ENCODE assay signal across 37 cellular contexts in the genomic region with DNA sequence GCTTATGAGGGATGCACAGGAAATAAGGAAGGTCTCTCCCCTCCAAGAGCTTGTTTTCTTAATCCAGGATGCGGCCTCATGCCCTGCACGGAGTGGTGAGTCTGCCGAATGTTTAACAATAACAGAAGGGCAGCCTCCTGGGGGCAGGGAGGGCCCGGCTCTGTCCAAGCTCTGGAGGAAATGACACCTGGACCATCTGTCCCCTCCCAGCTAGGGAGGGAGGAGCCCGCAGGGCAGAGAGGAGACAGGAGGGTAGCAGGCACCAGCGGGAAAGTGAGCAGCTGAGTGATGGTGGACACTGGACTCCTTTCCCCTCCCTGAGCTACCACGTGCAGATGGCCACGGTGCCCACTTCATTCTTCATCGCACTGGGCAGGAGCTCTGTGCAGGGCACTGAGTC.
"Had no signal": no experiment of that assay in that cellular context is flagged by ENCODE, and none has a peak within 500 bp of the region (broad histone marks: within the 10 kb centered on the region; RNA-seq: fewer than 3 reads in every experiment).

No MANE protein-coding gene starts in this region.

- H3K4me3 Mint-ChIP-seq: activated naive CD4-positive, alpha-beta T cell treated with anti-CD3 and anti-CD28 coated beads for 36 hours; activated naive CD4-positive, alpha-beta T cell treated with anti-CD3 and anti-CD28 coated beads, Interleukin-2, amount 10 ng/mL, durations not matched to agents 7 days and 5 days; activated naive CD4-positive, alpha-beta T cell treated with anti-CD3 and anti-CD28 coated beads, Interleukin-2, amount 50 U/mL, for 24 hours; activated naive CD8-positive, alpha-beta T cell; activated naive CD8-positive, alpha-beta T cell treated with anti-CD3 and anti-CD28 coated beads for 36 hours; activated naive CD8-positive, alpha-beta T cell treated with anti-CD3 and anti-CD28 coated beads, Interleukin-2, amount 10 ng/mL, durations not matched to agents 7 days and 5 days; activated naive CD8-positive, alpha-beta T cell treated with anti-CD3 and anti-CD28 coated beads, Interleukin-2, amount 50 U/mL, for 24 hours; activated T-cell treated with anti-CD3 and anti-CD28 coated beads, Interleukin-2, amount 50 U/mL, for 24 hours; activated T-cell treated with anti-CD3 and anti-CD28 coated beads, Interleukin-2, amount 50 U/mL, for 4 hours; activated T-cell treated with anti-CD3 and anti-CD28 coated beads, Interleukin-2, amount 50 U/mL, for 72 hours; activated T-helper 1 cell treated with anti-CD3 and anti-CD28 coated beads, Interleukin-12 subunit alpha, Interleukin-12 subunit beta, Interleukin-2, Interleukin-4 antibody, amounts not matched to agents 30 ng/mL and 10 ng/mL and 1 ng/mL, durations not matched to agents 14 hours and 24 hours and 36 hours; activated T-helper 17 cell treated with anti-CD3 and anti-CD28 coated beads, Interleukin-2, amount 50 U/mL, for 72 hours; brain; central memory CD8-positive, alpha-beta T cell had no signal

- H3K27ac Mint-ChIP-seq: activated naive CD4-positive, alpha-beta T cell treated with anti-CD3 and anti-CD28 coated beads for 36 hours; activated naive CD4-positive, alpha-beta T cell treated with anti-CD3 and anti-CD28 coated beads, Interleukin-2, amount 10 ng/mL, durations not matched to agents 7 days and 5 days; activated naive CD4-positive, alpha-beta T cell treated with anti-CD3 and anti-CD28 coated beads, Interleukin-2, amount 50 U/mL, for 24 hours; activated naive CD4-positive, alpha-beta T cell treated with anti-CD3 and anti-CD28 coated beads, Interleukin-2, amount 50 U/mL, for 72 hours; activated naive CD8-positive, alpha-beta T cell; activated naive CD8-positive, alpha-beta T cell treated with anti-CD3 and anti-CD28 coated beads for 36 hours; activated naive CD8-positive, alpha-beta T cell treated with anti-CD3 and anti-CD28 coated beads, Interleukin-2, amount 10 ng/mL, durations not matched to agents 7 days and 5 days; activated naive CD8-positive, alpha-beta T cell treated with anti-CD3 and anti-CD28 coated beads, Interleukin-2, amount 50 U/mL, for 24 hours; activated T-cell treated with anti-CD3 and anti-CD28 coated beads, Interleukin-2, amount 50 U/mL, for 24 hours; activated T-cell treated with anti-CD3 and anti-CD28 coated beads, Interleukin-2, amount 50 U/mL, for 72 hours; activated T-helper 1 cell treated with anti-CD3 and anti-CD28 coated beads, Interleukin-12 subunit alpha, Interleukin-12 subunit beta, Interleukin-2, Interleukin-4 antibody, amounts not matched to agents 30 ng/mL and 10 ng/mL and 1 ng/mL, durations not matched to agents 14 hours and 24 hours and 36 hours; activated T-helper 17 cell treated with anti-CD3 and anti-CD28 coated beads, Interleukin-2, amount 50 U/mL, for 72 hours; activated T-helper 2 cell treated with anti-CD3 and anti-CD28 coated beads, Interferon-gamma antibody, Interleukin-2, Interleukin-4, amounts not matched to agents 10 μg/mL and 5 μg/mL and 100 μg/mL, durations not matched to agents 14 hours and 24 hours and 36 hours; brain had no signal

- ATAC-seq: activated naive CD4-positive, alpha-beta T cell treated with anti-CD3 and anti-CD28 coated beads, Interleukin-2, amount 50 U/mL, for 72 hours; activated naive CD8-positive, alpha-beta T cell treated with anti-CD3 and anti-CD28 coated beads, Interleukin-2, amount 50 U/mL, for 24 hours; activated T-cell treated with anti-CD3 and anti-CD28 coated beads, Interleukin-2, amount 50 U/mL, for 4 hours; activated T-cell treated with anti-CD3 and anti-CD28 coated beads, Interleukin-2, amount 50 U/mL, for 72 hours; activated T-helper 17 cell treated with anti-CD3 and anti-CD28 coated beads, Interleukin-2, amount 50 U/mL, for 72 hours; body of pancreas had no signal

- DNase-seq: activated effector memory CD4-positive, alpha-beta T cell treated with anti-CD3 and anti-CD28 coated beads, Interleukin-2, amount 50 U/mL, for 16 hours; activated effector memory CD4-positive, alpha-beta T cell treated with Interleukin-2 at 50 U/mL for 16 hours; activated gamma-delta T cell; activated gamma-delta T cell treated with Interleukin-2 at 50 U/mL for 16 hours; activated naive CD4-positive, alpha-beta T cell; activated naive CD4-positive, alpha-beta T cell treated with anti-CD3 and anti-CD28 coated beads for 36 hours; activated naive CD4-positive, alpha-beta T cell treated with anti-CD3 and anti-CD28 coated beads, Interleukin-2, amount 10 ng/mL, durations not matched to agents 7 days and 5 days; activated naive CD4-positive, alpha-beta T cell treated with anti-CD3 and anti-CD28 coated beads, Interleukin-2, amount 50 U/mL, for 16 hours; activated naive CD4-positive, alpha-beta T cell treated with Interleukin-2 at 50 U/mL for 16 hours; activated naive CD8-positive, alpha-beta T cell treated with anti-CD3 and anti-CD28 coated beads for 36 hours; activated naive CD8-positive, alpha-beta T cell treated with anti-CD3 and anti-CD28 coated beads, Interleukin-2, amount 10 ng/mL, durations not matched to agents 7 days and 5 days; activated naive CD8-positive, alpha-beta T cell treated with anti-CD3 and anti-CD28 coated beads, Interleukin-2, amount 50 U/mL, for 24 hours; activated T-cell treated with anti-CD3 and anti-CD28 coated beads, Interleukin-2, amount 50 U/mL, for 1 hour; activated T-cell treated with anti-CD3 and anti-CD28 coated beads, Interleukin-2, amount 50 U/mL, for 24 hours; activated T-cell treated with anti-CD3 and anti-CD28 coated beads, Interleukin-2, amount 50 U/mL, for 4 hours; activated T-cell treated with anti-CD3 and anti-CD28 coated beads, Interleukin-2, amount 50 U/mL, for 48 hours; activated T-cell treated with anti-CD3 and anti-CD28 coated beads, Interleukin-2, amount 50 U/mL, for 72 hours; adrenal gland; amniotic stem cell; amygdala; anterior cingulate cortex; body of pancreas; brain microvascular endothelial cell; caudate nucleus; central memory CD4-positive, alpha-beta T cell; cerebellar nuclear complex had no signal

- H3K9me3 ChIP-seq: adrenal gland, ascending aorta, body of pancreas, breast epithelium had no signal

- H3K4me1 ChIP-seq: adrenal gland, ascending aorta, body of pancreas, breast epithelium had no signal

- H3K9me3 Mint-ChIP-seq: activated naive CD4-positive, alpha-beta T cell treated with anti-CD3 and anti-CD28 coated beads for 36 hours; activated naive CD4-positive, alpha-beta T cell treated with anti-CD3 and anti-CD28 coated beads, Interleukin-2, amount 10 ng/mL, durations not matched to agents 7 days and 5 days; activated naive CD4-positive, alpha-beta T cell treated with anti-CD3 and anti-CD28 coated beads, Interleukin-2, amount 50 U/mL, for 24 hours; activated naive CD4-positive, alpha-beta T cell treated with anti-CD3 and anti-CD28 coated beads, Interleukin-2, amount 50 U/mL, for 72 hours; activated naive CD8-positive, alpha-beta T cell treated with anti-CD3 and anti-CD28 coated beads for 36 hours; activated naive CD8-positive, alpha-beta T cell treated with anti-CD3 and anti-CD28 coated beads, Interleukin-2, amount 10 ng/mL, durations not matched to agents 7 days and 5 days; activated naive CD8-positive, alpha-beta T cell treated with anti-CD3 and anti-CD28 coated beads, Interleukin-2, amount 50 U/mL, for 24 hours; activated T-cell treated with anti-CD3 and anti-CD28 coated beads, Interleukin-2, amount 50 U/mL, for 24 hours; activated T-cell treated with anti-CD3 and anti-CD28 coated beads, Interleukin-2, amount 50 U/mL, for 4 hours; activated T-cell treated with anti-CD3 and anti-CD28 coated beads, Interleukin-2, amount 50 U/mL, for 72 hours; activated T-helper 1 cell treated with anti-CD3 and anti-CD28 coated beads, Interleukin-12 subunit alpha, Interleukin-12 subunit beta, Interleukin-2, Interleukin-4 antibody, amounts not matched to agents 30 ng/mL and 10 ng/mL and 1 ng/mL, durations not matched to agents 14 hours and 24 hours and 36 hours; activated T-helper 17 cell treated with anti-CD3 and anti-CD28 coated beads, Interleukin-2, amount 50 U/mL, for 72 hours; activated T-helper 2 cell treated with anti-CD3 and anti-CD28 coated beads, Interferon-gamma antibody, Interleukin-2, Interleukin-4, amounts not matched to agents 10 μg/mL and 5 μg/mL and 100 μg/mL, durations not matched to agents 14 hours and 24 hours and 36 hours; brain; central memory CD8-positive, alpha-beta T cell had no signal

- H3K27me3 ChIP-seq: adrenal gland, ascending aorta, body of pancreas, brain microvascular endothelial cell, cardiac muscle cell had no signal

- H3K4me1 Mint-ChIP-seq: activated naive CD4-positive, alpha-beta T cell treated with anti-CD3 and anti-CD28 coated beads, Interleukin-2, amount 10 ng/mL, durations not matched to agents 7 days and 5 days; activated naive CD4-positive, alpha-beta T cell treated with anti-CD3 and anti-CD28 coated beads, Interleukin-2, amount 50 U/mL, for 24 hours; activated naive CD8-positive, alpha-beta T cell treated with anti-CD3 and anti-CD28 coated beads for 36 hours; activated naive CD8-positive, alpha-beta T cell treated with anti-CD3 and anti-CD28 coated beads, Interleukin-2, amount 10 ng/mL, durations not matched to agents 7 days and 5 days; activated naive CD8-positive, alpha-beta T cell treated with anti-CD3 and anti-CD28 coated beads, Interleukin-2, amount 50 U/mL, for 24 hours; activated T-helper 17 cell treated with anti-CD3 and anti-CD28 coated beads, Interleukin-2, amount 50 U/mL, for 72 hours; central memory CD8-positive, alpha-beta T cell had no signal

- H3K27ac ChIP-seq: adrenal gland, ascending aorta, body of pancreas, brain microvascular endothelial cell, breast epithelium, cardiac muscle cell had no signal

- H3K4me3 ChIP-seq: adrenal gland, ascending aorta, body of pancreas, breast epithelium, cardiac muscle cell had no signal

- H3K36me3 ChIP-seq: adrenal gland, ascending aorta, brain microvascular endothelial cell, breast epithelium, cardiac muscle cell had no signal

- H3K27me3 Mint-ChIP-seq: activated naive CD4-positive, alpha-beta T cell treated with anti-CD3 and anti-CD28 coated beads, Interleukin-2, amount 10 ng/mL, durations not matched to agents 7 days and 5 days; activated naive CD8-positive, alpha-beta T cell; activated naive CD8-positive, alpha-beta T cell treated with anti-CD3 and anti-CD28 coated beads for 36 hours; activated naive CD8-positive, alpha-beta T cell treated with anti-CD3 and anti-CD28 coated beads, Interleukin-2, amount 10 ng/mL, durations not matched to agents 7 days and 5 days; activated naive CD8-positive, alpha-beta T cell treated with anti-CD3 and anti-CD28 coated beads, Interleukin-2, amount 50 U/mL, for 24 hours; activated T-cell treated with anti-CD3 and anti-CD28 coated beads, Interleukin-2, amount 50 U/mL, for 24 hours; brain; central memory CD8-positive, alpha-beta T cell had no signal

- H3K36me3 Mint-ChIP-seq: activated naive CD4-positive, alpha-beta T cell treated with anti-CD3 and anti-CD28 coated beads, Interleukin-2, amount 10 ng/mL, durations not matched to agents 7 days and 5 days; activated naive CD4-positive, alpha-beta T cell treated with anti-CD3 and anti-CD28 coated beads, Interleukin-2, amount 50 U/mL, for 24 hours; activated naive CD4-positive, alpha-beta T cell treated with anti-CD3 and anti-CD28 coated beads, Interleukin-2, amount 50 U/mL, for 72 hours; activated naive CD8-positive, alpha-beta T cell; activated naive CD8-positive, alpha-beta T cell treated with anti-CD3 and anti-CD28 coated beads for 36 hours; activated naive CD8-positive, alpha-beta T cell treated with anti-CD3 and anti-CD28 coated beads, Interleukin-2, amount 10 ng/mL, durations not matched to agents 7 days and 5 days; brain had no signal
